In the genomic region with DNA sequence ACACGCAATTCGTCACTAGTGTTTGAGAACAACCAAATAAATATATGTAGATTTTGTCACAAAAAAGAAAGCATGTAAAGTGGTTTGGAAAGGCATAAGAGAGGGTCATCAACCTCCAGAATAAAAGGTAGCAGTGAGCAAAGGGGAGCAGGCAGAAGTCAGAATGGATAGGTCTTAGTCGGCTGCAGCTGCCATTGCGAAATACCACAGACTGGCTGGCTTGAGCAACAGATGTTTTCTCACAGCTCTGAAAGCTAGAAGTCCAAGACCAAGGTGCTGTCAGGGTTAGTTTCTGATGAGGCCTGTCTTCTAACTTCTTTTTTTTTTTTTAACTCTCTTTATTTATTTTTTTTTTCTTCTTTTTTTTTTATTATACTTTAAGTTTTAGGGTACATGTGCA, we compare ENCODE assay signal across 12 cellular contexts.
DNase-seq lines count a peak whose midpoint lies in the region; ATAC-seq and TF ChIP-seq lines count a peak whose summit lies in the region.
"Had no signal": no experiment of that assay in that cellular context is flagged by ENCODE, and none has a peak within 500 bp of the region (broad histone marks: within the 10 kb centered on the region; RNA-seq: fewer than 3 reads in every experiment).

No MANE protein-coding gene starts in this region.

- H3K4me3 ChIP-seq in AG04449 (ENCODE audit: low read depth, low read length) (no peak overlapping the region), astrocyte of the spinal cord (ENCODE audit: low read depth, low read length) (no peak overlapping the region)

- H3K9me3 ChIP-seq in CD4-positive, alpha-beta T cell (ENCODE audit: control insufficient read depth, low read length): no peaks in the 10 kb centered on the region

- TF ChIP-seq CTCF in AG04449 (IDR thresholded peaks at IDR 0.05; ENCODE audit: insufficient read depth, low read length, missing control alignments): no peak
- no peak for TF ChIP-seq CTCF in astrocyte of the spinal cord (IDR thresholded peaks at IDR 0.05; ENCODE audit: low read depth, low read length)
- TF ChIP-seq CTCF in CD4-positive, alpha-beta T cell (IDR thresholded peaks at IDR 0.05): no peak

- H3K36me3 Mint-ChIP-seq in CD4-positive, alpha-beta T cell (ENCODE audit: low read depth): no peaks in the 10 kb centered on the region

- H3K27me3 Mint-ChIP-seq in CD4-positive, alpha-beta T cell: no peaks in the 10 kb centered on the region

- H3K4me3 Mint-ChIP-seq in CD4-positive, alpha-beta T cell: no peak overlapping the region
- H3K4me3 Mint-ChIP-seq: neural crest cell had no signal

- no peaks in the 10 kb centered on the region for H3K9me3 Mint-ChIP-seq in CD4-positive, alpha-beta T cell

- POLR2A ChIA-PET in AG04449 (lab: Yijun Ruan, JAX): no interaction called here
- POLR2A ChIA-PET in CD4-positive, alpha-beta T cell (lab: Charles Lee): no interaction called here

- peak; percentile 50 for DNase-seq in AG04449 (ENCODE audit: low read depth, low spot score)
- peak; percentile 82 for DNase-seq in LHCN-M2 (ENCODE audit: low read depth)
- DNase-seq in astrocyte of the spinal cord (ENCODE audit: low read depth, low spot score): peak; percentile 80
- DNase-seq in iris pigment epithelial cell (ENCODE audit: low read depth): peak; percentile 84
- DNase-seq in G401 (ENCODE audit: low spot score): no peak
- no peak for DNase-seq in CD4-positive, alpha-beta T cell
- no peak for DNase-seq in DMS53 (lab: John Stamatoyannopoulos, UW)
- DNase-seq: activated naive CD4-positive, alpha-beta T cell treated with anti-CD3 and anti-CD28 coated beads, Interleukin-2, amount 50 U/mL, for 16 hours; NCI-H345; stimulated activated CD4-positive, alpha-beta T cell treated with anti-CD3 and anti-CD28 coated beads, Interleukin-4, amount 100 ng/mL, for 1 hour had no signal

- no peak for ATAC-seq in CD4-positive, alpha-beta T cell (ENCODE audit: poor library complexity)
- ATAC-seq in GM21390 (IDR thresholded peaks at IDR 0.05; ENCODE audit: unreplicated experiment): no peak

- H3K4me1 Mint-ChIP-seq in CD4-positive, alpha-beta T cell (ENCODE audit: low read depth): no peaks in the 10 kb centered on the region
- H3K4me1 Mint-ChIP-seq: neural crest cell had no signal

- no peak overlapping the region for H3K27ac Mint-ChIP-seq in CD4-positive, alpha-beta T cell

- H3K27me3 ChIP-seq in CD4-positive, alpha-beta T cell (ENCODE audit: control insufficient read depth, insufficient read depth, low read length): no peaks in the 10 kb centered on the region

- CTCF ChIA-PET in AG04449 (lab: Yijun Ruan, JAX): no interaction called here
- CTCF ChIA-PET in CD4-positive, alpha-beta T cell (lab: Charles Lee): no interaction called here

- intact Hi-C loops in CD4-positive, alpha-beta T cell (cut with DNase I, micrococcal nuclease): no loop called here

- H3K27ac ChIP-seq in CD4-positive, alpha-beta T cell (ENCODE audit: low read depth, low read length): no peak overlapping the region

- in situ Hi-C loops in astrocyte of the spinal cord (cut with HindIII; ENCODE audit: low sequenced_read_pairs): no loop called here
- in situ Hi-C loops in G401 (cut with HindIII; ENCODE audit: low sequenced_read_pairs): no loop called here

Comparison
In these comparisons a context has a peak if more than half of its experiments do, and no peak if none do; other contexts are left out.
1. DNase-seq: peak in AG04449 (single experiment), LHCN-M2 (single experiment), astrocyte of the spinal cord (single experiment) and iris pigment epithelial cell (single experiment); none in G401 (single experiment), CD4-positive, alpha-beta T cell (0 of 10) and DMS53 (single experiment).